Comparison of ENCODE assay signal across 8 cellular contexts in genomic region chr11:16785520-16786128, GRCh38. TPM values are rescaled to one million over a fixed set of nuclear protein-coding genes. Genes with fewer than 3 reads are reported as not detected.
A peak's percentile ranks its signal among the peaks of the same experiment; 100 is the strongest.
DNase-seq lines count a peak whose midpoint lies in the region; ATAC-seq, FAIRE-seq and TF ChIP-seq lines count a peak whose summit lies in the region.

No MANE protein-coding gene starts in this region.

- H2AFZ ChIP-seq in PC-9, result no peak overlapping the region

- no peak overlapping the region for H3K4me3 Mint-ChIP-seq in activated T-helper 2 cell treated with anti-CD3 and anti-CD28 coated beads, Interferon-gamma antibody, Interleukin-2, Interleukin-4, amounts not matched to agents 10 μg/mL and 5 μg/mL and 100 μg/mL, durations not matched to agents 14 hours and 24 hours and 36 hours (ENCODE audit: low read depth)

- no peaks in the 10 kb centered on the region for H3K27me3 ChIP-seq in PC-9 (ENCODE audit: insufficient read depth, low read depth)
- H3K27me3 ChIP-seq in ovary, result no peaks in the 10 kb centered on the region

- H3K36me3 ChIP-seq in PC-9 (ENCODE audit: low read depth), result no peaks in the 10 kb centered on the region
- no peaks in the 10 kb centered on the region for H3K36me3 ChIP-seq in ovary

- POLR2A ChIA-PET in PC-9 (lab: Charles Lee; ENCODE audit: unreplicated experiment), result no interaction called here

- no peak overlapping the region for H3K4me3 ChIP-seq in PC-9
- no peak overlapping the region for H3K4me3 ChIP-seq in ovary

- WGBS in ovary, 3 donors, result 54 to 61% (median 55%) methylated on average over 7 of the region's 7 CpGs

- peak; percentile 78 for ATAC-seq in GM21526 (IDR thresholded peaks at IDR 0.05; ENCODE audit: low FRiP score, unreplicated experiment)

- no peak for TF ChIP-seq EP300 in ovary (IDR thresholded peaks at IDR 0.05)

- intact Hi-C loops in PC-9 (cut with micrococcal nuclease; ENCODE audit: unreplicated experiment), result loop anchor here (2.0 to 10.0 kb wide), 3 partner anchors 153 to 719 kb away; no protein-coding TSS in a partner anchor
- intact Hi-C loops in activated T-helper 2 cell treated with anti-CD3 and anti-CD28 coated beads, Interferon-gamma antibody, Interleukin-2, Interleukin-4, amounts not matched to agents 10 μg/mL and 5 μg/mL and 100 μg/mL, durations not matched to agents 14 hours and 24 hours and 36 hours (cut with micrococcal nuclease), result loop anchor here (1.0 to 5.0 kb wide), 2 partner anchors 152 to 278 kb away; no protein-coding TSS in a partner anchor
- intact Hi-C loops in ovary (cut with DNase I), result no loop called here

- H3K9me3 ChIP-seq in PC-9 (ENCODE audit: insufficient read depth, low read depth) (no peaks in the 10 kb centered on the region), ovary (no peaks in the 10 kb centered on the region)

- no peaks in the 10 kb centered on the region for H3K9me3 Mint-ChIP-seq in activated T-helper 2 cell treated with anti-CD3 and anti-CD28 coated beads, Interferon-gamma antibody, Interleukin-2, Interleukin-4, amounts not matched to agents 10 μg/mL and 5 μg/mL and 100 μg/mL, durations not matched to agents 14 hours and 24 hours and 36 hours

- TF ChIP-seq CTCF in PC-9 (conservative IDR thresholded peaks at IDR 0.05) (peak; percentile 74), ovary (IDR thresholded peaks at IDR 0.05) (peak; percentile 41 to 62 (median 58))

- no peak overlapping the region for H3K27ac Mint-ChIP-seq in activated T-helper 2 cell treated with anti-CD3 and anti-CD28 coated beads, Interferon-gamma antibody, Interleukin-2, Interleukin-4, amounts not matched to agents 10 μg/mL and 5 μg/mL and 100 μg/mL, durations not matched to agents 14 hours and 24 hours and 36 hours

- no peak overlapping the region for H3K4me2 ChIP-seq in PC-9

- TF ChIP-seq POLR2A in ovary (IDR thresholded peaks at IDR 0.05), result no peak

- H3K9me2 ChIP-seq in PC-9 (ENCODE audit: insufficient read depth), result no peaks in the 10 kb centered on the region

- peaks cover 24% of the 10 kb centered on the region for H3F3A ChIP-seq in PC-9 (ENCODE audit: insufficient read depth, low read depth)

- CTCF ChIA-PET in PC-9 (lab: Charles Lee), result no interaction called here

- H4K20me1 ChIP-seq in PC-9 (ENCODE audit: insufficient read depth), result no peaks in the 10 kb centered on the region; the same call in none of the 2 replicates

- H3K4me1 ChIP-seq in PC-9 (replicated peaks; ENCODE audit: insufficient read depth) (peaks cover 35% of the 10 kb centered on the region), ovary (ENCODE audit: insufficient read depth) (no peaks in the 10 kb centered on the region)

- H3K4me1 Mint-ChIP-seq in activated T-helper 2 cell treated with anti-CD3 and anti-CD28 coated beads, Interferon-gamma antibody, Interleukin-2, Interleukin-4, amounts not matched to agents 10 μg/mL and 5 μg/mL and 100 μg/mL, durations not matched to agents 14 hours and 24 hours and 36 hours (ENCODE audit: low read depth), result peaks cover 3% of the 10 kb centered on the region

- BruUV-seq in PC-9 (replicated peaks; lab: Mats Ljungman, UMichigan), result no TSS peak

- H3K36me3 Mint-ChIP-seq in activated T-helper 2 cell treated with anti-CD3 and anti-CD28 coated beads, Interferon-gamma antibody, Interleukin-2, Interleukin-4, amounts not matched to agents 10 μg/mL and 5 μg/mL and 100 μg/mL, durations not matched to agents 14 hours and 24 hours and 36 hours (ENCODE audit: low read depth), result no peaks in the 10 kb centered on the region

- peak; percentile 65 for DNase-seq in Daoy (ENCODE audit: low read depth)
- DNase-seq in HTR-8/SVneo (ENCODE audit: insufficient read length, low spot score), result peak; percentile 80
- peak; percentile 43 to 49 for DNase-seq in PC-9
- peak; percentile 37 for DNase-seq in activated T-helper 2 cell treated with anti-CD3 and anti-CD28 coated beads, Interferon-gamma antibody, Interleukin-2, Interleukin-4, amounts not matched to agents 10 μg/mL and 5 μg/mL and 100 μg/mL, durations not matched to agents 14 hours and 24 hours and 36 hours (ENCODE audit: low spot score)
- DNase-seq in germinal center (ENCODE audit: low spot score), result peak; percentile 82
- peak; percentile 46 to 72 (median 66) for DNase-seq in ovary
- DNase-seq in urothelium cell line (ENCODE audit: low spot score), result peak; percentile 83

- H3K27me3 Mint-ChIP-seq in activated T-helper 2 cell treated with anti-CD3 and anti-CD28 coated beads, Interferon-gamma antibody, Interleukin-2, Interleukin-4, amounts not matched to agents 10 μg/mL and 5 μg/mL and 100 μg/mL, durations not matched to agents 14 hours and 24 hours and 36 hours (ENCODE audit: low read depth), result no peaks in the 10 kb centered on the region

- H3K27ac ChIP-seq in PC-9, result no peak overlapping the region
- H3K27ac ChIP-seq in ovary, result no peak overlapping the region

- FAIRE-seq in HTR-8/SVneo (lab: Jason Lieb, UNC) (no peak), urothelium cell line (lab: Jason Lieb, UNC) (no peak)

- H3K79me2 ChIP-seq in PC-9 (ENCODE audit: low read depth), result no peaks in the 10 kb centered on the region; the same call in 1 of the 2 replicates

RNA-seq across cellular contexts. Expression of gene C11orf58, which starts 47.2 kb away (rescaled TPM):
- 164 and 172 TPM in 2 replicates for total RNA-seq in Daoy (2014; rRNA removed; shearing (Covaris generic))
- total RNA-seq in PC-9 (2021) (82.3 and 84.1 TPM in 2 replicates), ovary (100 to 1,000 TPM; 131 to 161 (median 144) TPM)
- 135 and 162 TPM in 2 replicates for total RNA-seq in activated T-helper 2 cell treated with anti-CD3 and anti-CD28 coated beads, Interferon-gamma antibody, Interleukin-2, Interleukin-4, amounts not matched to agents 10 μg/mL and 5 μg/mL and 100 μg/mL, durations not matched to agents 14 hours and 24 hours and 36 hours
- polyA plus RNA-seq in ovary, result 100 to 1,000 TPM; 166 to 175 TPM

Comparison
In these comparisons a context has a peak if more than half of its experiments do, and no peak if none do; other contexts are left out.
1. intact Hi-C loops: an anchor here in PC-9 (2.0 to 10.0 kb wide) and activated T-helper 2 cell treated with anti-CD3 and anti-CD28 coated beads, Interferon-gamma antibody, Interleukin-2, Interleukin-4, amounts not matched to agents 10 μg/mL and 5 μg/mL and 100 μg/mL, durations not matched to agents 14 hours and 24 hours and 36 hours (1.0 to 5.0 kb wide); none called in ovary.